In the genomic region with DNA sequence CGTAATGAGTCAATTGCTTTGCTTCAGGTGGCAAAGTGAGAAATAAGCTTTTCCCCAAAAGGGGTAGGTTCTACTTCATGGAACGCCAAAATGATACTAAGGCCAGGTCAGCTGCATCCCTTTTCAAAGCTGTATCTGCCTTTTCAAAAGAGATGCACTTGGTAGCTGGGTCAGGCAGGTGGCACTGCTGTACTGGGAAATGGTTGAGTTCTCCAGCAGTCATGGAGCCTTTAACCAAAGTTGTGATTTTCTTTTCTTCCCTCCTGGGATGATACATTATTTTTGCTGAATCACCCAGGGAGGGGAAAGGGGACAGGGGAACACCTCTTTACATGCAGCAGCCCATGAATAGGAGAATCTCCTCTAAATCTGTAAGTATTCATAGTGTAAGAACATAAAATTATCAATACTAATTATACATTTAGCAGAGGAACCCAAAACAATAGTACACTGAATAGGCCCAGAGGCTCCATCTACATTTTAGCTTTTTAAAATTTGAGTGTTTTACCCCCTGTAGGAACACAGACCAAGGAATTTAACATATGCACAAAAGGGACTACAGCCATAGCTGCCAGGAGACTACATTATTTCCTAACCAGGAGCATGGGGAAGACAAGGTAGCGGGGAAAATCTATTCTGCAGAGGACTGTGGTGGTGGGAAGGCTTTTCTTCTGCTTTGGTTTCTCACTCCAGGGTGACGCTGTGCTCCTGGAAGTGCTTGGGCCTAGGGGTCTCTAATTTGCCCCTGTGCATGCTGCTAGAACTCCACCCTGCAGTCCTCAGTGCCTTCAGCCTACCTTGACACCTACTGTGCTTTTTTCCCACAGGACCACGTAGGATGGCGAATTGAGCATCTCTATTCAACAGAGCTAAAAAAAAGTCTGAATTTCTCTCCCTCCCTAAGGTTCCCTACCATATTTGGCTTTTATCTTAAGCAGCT, we compare ENCODE assay signal across 8 cellular contexts. TPM values are rescaled to one million over a fixed set of nuclear protein-coding genes. Genes with fewer than 3 reads are reported as not detected.
DNase-seq lines count a peak whose midpoint lies in the region; ATAC-seq and TF ChIP-seq lines count a peak whose summit lies in the region.

No MANE protein-coding gene starts in this region.

- H3K9ac ChIP-seq in iPS-18a (ENCODE audit: low read length): no peak overlapping the region

- intact Hi-C loops in breast epithelium (cut with DNase I; ENCODE audit: low total_unique reads) (no loop called here), spleen (cut with DNase I; ENCODE audit: low total_unique reads) (loop anchor here (5.0 to 10.0 kb wide), 2 partner anchors 264 to 411 kb away; no protein-coding TSS in a partner anchor)

- no peaks in the 10 kb centered on the region for H3K9me3 ChIP-seq in breast epithelium
- no peaks in the 10 kb centered on the region for H3K9me3 ChIP-seq in iPS-18a (ENCODE audit: control insufficient read depth, low read depth, low read length)
- H3K9me3 ChIP-seq in spleen: no peaks in the 10 kb centered on the region

- TF ChIP-seq CTCF in breast epithelium (IDR thresholded peaks at IDR 0.05): peak; percentile 14 to 87 (median 75)
- peak; percentile 30 to 81 (median 67) for TF ChIP-seq CTCF in spleen (IDR thresholded peaks at IDR 0.05 in 8 of 11, conservative IDR thresholded peaks at IDR 0.05 in 3 of 11)

- H3K27me3 ChIP-seq in breast epithelium (no peaks in the 10 kb centered on the region), iPS-18a (ENCODE audit: control insufficient read depth, insufficient read depth, low read length) (no peaks in the 10 kb centered on the region), spleen (replicated peaks in 1 of 7) (no peaks in the 10 kb centered on the region)

- ATAC-seq in GM18499 (IDR thresholded peaks at IDR 0.05; ENCODE audit: insufficient read depth, unreplicated experiment) (peak; percentile 73), HG02642 (IDR thresholded peaks at IDR 0.05; ENCODE audit: poor library complexity, unreplicated experiment) (no peak)

- H3K4me3 ChIP-seq in breast epithelium (no peak overlapping the region), iPS-18a (ENCODE audit: low read length) (no peak overlapping the region), spleen (no peak overlapping the region)

- TF ChIP-seq POLR2A in breast epithelium (IDR thresholded peaks at IDR 0.05): no peak
- no peak for TF ChIP-seq POLR2A in spleen (IDR thresholded peaks at IDR 0.05)

- H3K36me3 ChIP-seq in breast epithelium (no peaks in the 10 kb centered on the region), iPS-18a (ENCODE audit: control insufficient read depth, low read depth, low read length) (no peaks in the 10 kb centered on the region), spleen (peaks cover 0 to 9% (median 0%) of the 10 kb centered on the region in 6 donors)

- no peak overlapping the region for H3K27ac ChIP-seq in breast epithelium
- H3K27ac ChIP-seq in iPS-18a (ENCODE audit: low read length): peak overlapping the region; percentile 59
- H3K27ac ChIP-seq in spleen: no peak overlapping the region

- H3K4me1 ChIP-seq in breast epithelium (no peaks in the 10 kb centered on the region), iPS-18a (ENCODE audit: control insufficient read depth, low read depth, low read length) (peaks cover 8% of the 10 kb centered on the region), spleen (peaks cover 0 to 3% (median 0%) of the 10 kb centered on the region in 6 donors)

- DNase-seq in AG08395 (ENCODE audit: low spot score) (peak; percentile 77), NAMALWA (ENCODE audit: low spot score) (peak; percentile 76), T-helper 2 cell (peak in 4 of 5 experiments; percentile 1 to 53 (median 17)), breast epithelium (ENCODE audit: low spot score in 2 of 2) (peak; percentile 24 to 55), spleen (peak; percentile 77)

- WGBS in spleen, 5 donors: 83 to 91% (median 88%) methylated on average over 6 of the region's 6 CpGs

RNA-seq across cellular contexts. Expression of a gene that starts 6.4 kb away (rescaled TPM):
- total RNA-seq in breast epithelium (not detected), spleen (1 to 10 TPM in 1 of 7 donors, under 1 TPM in 3, not detected in 3; 0.11 to 2.7 (median 0.46) TPM)
- polyA plus RNA-seq in spleen: under 1 TPM in 2 of 3 donors, not detected in 1; 0.03 to 0.54 TPM

Comparison
In these comparisons a context has a peak if more than half of its experiments do, and no peak if none do; other contexts are left out.
1. DNase-seq: peak in every context shown above with its lines; median percentile 77 in AG08395; 77 in spleen; 76 in NAMALWA; 40 in breast epithelium; 17 in T-helper 2 cell.